In genomic region chr5:154793599-154794524, GRCh38 we compare ENCODE assay signal across 16 cellular contexts. TPM values are rescaled to one million over a fixed set of nuclear protein-coding genes. Genes with fewer than 3 reads are reported as not detected.
A peak's percentile ranks its signal among the peaks of the same experiment; 100 is the strongest.
DNase-seq lines count a peak whose midpoint lies in the region; ATAC-seq and TF ChIP-seq lines count a peak whose summit lies in the region.
"Had no signal": no experiment of that assay in that cellular context is flagged by ENCODE, and none has a peak within 500 bp of the region (broad histone marks: within the 10 kb centered on the region; RNA-seq: fewer than 3 reads in every experiment).

No MANE protein-coding gene starts in this region.

- H3K9ac ChIP-seq in SK-N-SH = no peak overlapping the region

- DNase-seq in SK-N-SH (no peak), adrenal gland (no peak), hepatocyte (ENCODE audit: low spot score) (no peak), sigmoid colon (peak; percentile 33), mucosa of gallbladder (ENCODE audit: low spot score) (no peak), iPS-NIHi7 (ENCODE audit: extremely low spot score) (no peak), GM13977 (ENCODE audit: low spot score) (no peak)
- DNase-seq: activated T-cell treated with anti-CD3 and anti-CD28 coated beads, Interleukin-2, amount 50 U/mL, for 4 hours; DMS153; NCI-H524 treated with DMSO at 0.1 percent for 48 hours; SIG-M5 had no signal

- H3F3A ChIP-seq in SK-N-SH (replicated peaks; ENCODE audit: insufficient read depth) = peaks cover 5% of the 10 kb centered on the region

- H3K27me3 ChIP-seq in SK-N-SH (ENCODE audit: insufficient read depth) = no peaks in the 10 kb centered on the region
- H3K27me3 ChIP-seq in adrenal gland = no peaks in the 10 kb centered on the region
- no peaks in the 10 kb centered on the region for H3K27me3 ChIP-seq in hepatocyte
- no peaks in the 10 kb centered on the region for H3K27me3 ChIP-seq in sigmoid colon
- H3K27me3 ChIP-seq: upper lobe of left lung had no signal

- TF ChIP-seq RAD21 in SK-N-SH (IDR thresholded peaks at IDR 0.05; ENCODE audit: low read length) = no peak

- no peak overlapping the region for H3K4me3 ChIP-seq in SK-N-SH (ENCODE audit: low read depth in 2 of 2, low read length in 1 of 2)
- H3K4me3 ChIP-seq in adrenal gland = no peak overlapping the region
- no peak overlapping the region for H3K4me3 ChIP-seq in hepatocyte
- H3K4me3 ChIP-seq in sigmoid colon = no peak overlapping the region
- H3K4me3 ChIP-seq: GM12878, skin epidermis, upper lobe of left lung had no signal

- H3K4me2 ChIP-seq in SK-N-SH (peak overlapping the region; percentile 27; the same call in 1 of the 2 replicates), hepatocyte (no peak overlapping the region)

- H4K20me1 ChIP-seq in SK-N-SH (ENCODE audit: insufficient read depth) (peaks cover 39% of the 10 kb centered on the region), hepatocyte (ENCODE audit: insufficient read depth, poor library complexity, severe bottlenecking) (peaks cover 29% of the 10 kb centered on the region)

- in situ Hi-C loops in GM13977 (cut with MboI; ENCODE audit: low pct_unique_long_range_greater_than_20kb, low sequenced_read_pairs, unreplicated experiment) = no loop called here

- peak overlapping the region in 1 of 2 experiments; percentile 38; a peak in 1 of 4 replicates for H3K27ac ChIP-seq in SK-N-SH (ENCODE audit: low read depth in 2 of 2, low read length in 1 of 2)
- H3K27ac ChIP-seq in adrenal gland = peak overlapping the region in 4 of 5 donors; percentile 25 to 83 (median 66)
- peak overlapping the region; percentile 79 for H3K27ac ChIP-seq in hepatocyte
- no peak overlapping the region for H3K27ac ChIP-seq in sigmoid colon
- H3K27ac ChIP-seq: VCaP had no signal

- TF ChIP-seq EP300 in SK-N-SH (IDR thresholded peaks at IDR 0.05; ENCODE audit: borderline replicate concordance in 1 of 2, low read depth in 1 of 2, low read length in 1 of 2) (no peak), sigmoid colon (IDR thresholded peaks at IDR 0.05) (no peak)

- TF ChIP-seq CTCF in SK-N-SH (IDR thresholded peaks at IDR 0.05) (no peak), adrenal gland (IDR thresholded peaks at IDR 0.05) (no peak), hepatocyte (IDR thresholded peaks at IDR 0.05; ENCODE audit: poor library complexity) (no peak), sigmoid colon (IDR thresholded peaks at IDR 0.05) (no peak), GM13977 (IDR thresholded peaks at IDR 0.05; ENCODE audit: extremely low read depth, insufficient read depth, missing control alignments) (no peak)

- intact Hi-C loops in adrenal gland (cut with DNase I) = no loop called here
- intact Hi-C loops in sigmoid colon (cut with DNase I) = no loop called here

- TF ChIP-seq POLR2A in adrenal gland (IDR thresholded peaks at IDR 0.05) (no peak), sigmoid colon (IDR thresholded peaks at IDR 0.05) (no peak)

- CTCF ChIA-PET in SK-N-SH (lab: Yijun Ruan, JAX) = interaction anchor here (1.1 to 1.9 kb wide), 3 partner anchors 18 to 133 kb away, joined by 4 to 5 read pairs (median 4); no protein-coding TSS in a partner anchor

- H3K4me1 ChIP-seq in SK-N-SH (ENCODE audit: control insufficient read depth in 1 of 2, insufficient read depth in 2 of 2, low read depth in 1 of 2, low read length in 1 of 2) = peaks cover 0 to 8% of the 10 kb centered on the region in 2 experiments; a peak in 2 of 4 replicates
- peaks cover 17 to 18% of the 10 kb centered on the region in 2 donors for H3K4me1 ChIP-seq in adrenal gland (replicated peaks in 1 of 2)
- H3K4me1 ChIP-seq in hepatocyte (ENCODE audit: insufficient read depth) = peaks cover 21% of the 10 kb centered on the region
- peaks cover 0 to 18% (median 11%) of the 10 kb centered on the region in 4 donors for H3K4me1 ChIP-seq in sigmoid colon

- POLR2A ChIA-PET in SK-N-SH (lab: Yijun Ruan, JAX) = interaction anchor here (0.6 kb wide), 1 partner anchor 21 kb away, joined by 4 read pairs; no protein-coding TSS in a partner anchor

- H3K9me3 ChIP-seq in SK-N-SH (no peaks in the 10 kb centered on the region), adrenal gland (replicated peaks in 1 of 3) (no peaks in the 10 kb centered on the region), hepatocyte (ENCODE audit: low read depth) (no peaks in the 10 kb centered on the region), sigmoid colon (no peaks in the 10 kb centered on the region)
- H3K9me3 ChIP-seq: upper lobe of left lung had no signal

- ATAC-seq in SK-N-SH treated with all-trans-retinoic acid at 6 μM for 48 hours = no peak
- ATAC-seq: activated T-cell treated with anti-CD3 and anti-CD28 coated beads, Interleukin-2, amount 50 U/mL, for 4 hours; GM12878 had no signal

- H2AFZ ChIP-seq in SK-N-SH (ENCODE audit: low read depth) = no peak overlapping the region
- H2AFZ ChIP-seq in hepatocyte = no peak overlapping the region

- no peaks in the 10 kb centered on the region for H3K9me2 ChIP-seq in SK-N-SH
- no peaks in the 10 kb centered on the region for H3K9me2 ChIP-seq in hepatocyte (replicated peaks; ENCODE audit: insufficient read depth)

- WGBS in SK-N-SH (ENCODE audit: low lambda C conversion rate) = 95% methylated on average over 32 of the region's 32 CpGs
- WGBS in adrenal gland, 4 donors = 89 to 92% (median 90%) methylated on average over 29 to 32 of the region's 32 CpGs
- WGBS in hepatocyte (ENCODE audit: low lambda C conversion rate, missing lambda C conversion rate) = 89% methylated on average over 27 of the region's 32 CpGs
- WGBS in sigmoid colon, 2 donors = 94% methylated on average over 32 of the region's 32 CpGs

- H3K79me2 ChIP-seq in SK-N-SH (ENCODE audit: insufficient read depth) (peaks cover 65% of the 10 kb centered on the region), hepatocyte (peaks cover 57% of the 10 kb centered on the region)

- peaks cover 49 to 65% of the 10 kb centered on the region in 2 experiments for H3K36me3 ChIP-seq in SK-N-SH (replicated peaks in 1 of 2; ENCODE audit: control insufficient read depth in 1 of 2, insufficient read depth in 2 of 2, low read length in 1 of 2)
- H3K36me3 ChIP-seq in adrenal gland (replicated peaks in 1 of 2) = peaks cover 0 to 68% of the 10 kb centered on the region in 2 donors
- H3K36me3 ChIP-seq in hepatocyte (replicated peaks; ENCODE audit: insufficient read depth, low read depth) = no peaks in the 10 kb centered on the region
- H3K36me3 ChIP-seq in sigmoid colon = peaks cover 21 to 68% (median 29%) of the 10 kb centered on the region in 4 donors

TF ChIP-seq in SK-N-SH, 30 proteins besides CTCF, POLR2A, EP300 and RAD21 (continues in another document):
- TF ChIP-seq ZBTB33 (IDR thresholded peaks at IDR 0.05; ENCODE audit: borderline replicate concordance, low read depth) = no peak
- no peak for TF ChIP-seq POLR2AphosphoS5 (IDR thresholded peaks at IDR 0.05; ENCODE audit: low read depth, low read length)
- TF ChIP-seq FOXM1 (IDR thresholded peaks at IDR 0.05; ENCODE audit: low read depth) = no peak

TF ChIP-seq in SK-N-SH treated with all-trans-retinoic acid at 6 μM for 48 hours, 23 proteins besides CTCF, POLR2A, EP300 and RAD21:
- no peak for TF ChIP-seq CSDC2 (CRISPR knock-in tag; IDR thresholded peaks at IDR 0.05)
- TF ChIP-seq GLIS3 (CRISPR knock-in tag; IDR thresholded peaks at IDR 0.05) = no peak
- no peak for TF ChIP-seq OSR1 (CRISPR knock-in tag; IDR thresholded peaks at IDR 0.05)
- no peak for TF ChIP-seq ZFP3 (CRISPR knock-in tag; IDR thresholded peaks at IDR 0.05)
TF ChIP-seq in SK-N-SH treated with all-trans-retinoic acid at 6 μM for 48 hours: peak in this region for 0.

RNA-seq across cellular contexts. Expression of gene LARP1, which starts 38.7 kb away (rescaled TPM):
- polyA plus RNA-seq in SK-N-SH (2012; rRNA removed) = 38.5 and 57.4 TPM in 2 replicates
- polyA plus RNA-seq in SK-N-SH (2012; cell fraction: cytosol; rRNA removed) = 46.5 and 58.5 TPM in 2 replicates
- polyA plus RNA-seq in SK-N-SH (2012; cell fraction: nucleus; rRNA removed) = 85.9 and 98.2 TPM in 2 replicates
- 100 to 1,000 TPM; 105 to 209 (median 157) TPM for total RNA-seq in adrenal gland
- 100 to 1,000 TPM in 1 of 3 donors, 10 to 100 TPM in 2; 30.5 to 152 (median 55.7) TPM for polyA plus RNA-seq in adrenal gland
- total RNA-seq in hepatocyte = 68.4 and 75.0 TPM in 2 replicates
- polyA plus RNA-seq in hepatocyte = 62.9 and 64.7 TPM in 2 replicates
- 10 to 100 TPM; 47.4 to 97.8 (median 55.6) TPM for total RNA-seq in sigmoid colon
- 10 to 100 TPM; 10.2 to 68.2 (median 15.5) TPM for polyA plus RNA-seq in sigmoid colon
- total RNA-seq in mucosa of gallbladder = 190 TPM

RNA-seq across cellular contexts. Expression of gene FAXDC2, which starts 56.5 kb away (rescaled TPM):
- polyA plus RNA-seq in SK-N-SH (2012; rRNA removed) (6.0 and 8.4 TPM in 2 replicates), adrenal gland (10 to 100 TPM; 12.2 to 38.5 (median 21.7) TPM), hepatocyte (27.7 and 28.5 TPM in 2 replicates), sigmoid colon (10 to 100 TPM; 13.3 to 30.0 (median 19.4) TPM)
- 4.1 and 5.2 TPM in 2 replicates for polyA plus RNA-seq in SK-N-SH (2012; cell fraction: cytosol; rRNA removed)
- polyA plus RNA-seq in SK-N-SH (2012; cell fraction: nucleus; rRNA removed) = 5.5 and 9.9 TPM in 2 replicates
- total RNA-seq in adrenal gland (10 to 100 TPM; 20.0 to 86.2 (median 52.2) TPM), hepatocyte (23.1 and 29.3 TPM in 2 replicates), sigmoid colon (100 to 1,000 TPM in 1 of 4 donors, 10 to 100 TPM in 3; 67.3 to 118 (median 90.6) TPM), mucosa of gallbladder (91.0 TPM)

Comparison
In these comparisons a context has a peak if more than half of its experiments do, and no peak if none do; other contexts are left out.
1. H3K27ac ChIP-seq: peak in adrenal gland (4 of 5) and hepatocyte (single experiment); none in sigmoid colon (0 of 4).